Comparison of ENCODE assay signal across 1 cellular context in the genomic region with DNA sequence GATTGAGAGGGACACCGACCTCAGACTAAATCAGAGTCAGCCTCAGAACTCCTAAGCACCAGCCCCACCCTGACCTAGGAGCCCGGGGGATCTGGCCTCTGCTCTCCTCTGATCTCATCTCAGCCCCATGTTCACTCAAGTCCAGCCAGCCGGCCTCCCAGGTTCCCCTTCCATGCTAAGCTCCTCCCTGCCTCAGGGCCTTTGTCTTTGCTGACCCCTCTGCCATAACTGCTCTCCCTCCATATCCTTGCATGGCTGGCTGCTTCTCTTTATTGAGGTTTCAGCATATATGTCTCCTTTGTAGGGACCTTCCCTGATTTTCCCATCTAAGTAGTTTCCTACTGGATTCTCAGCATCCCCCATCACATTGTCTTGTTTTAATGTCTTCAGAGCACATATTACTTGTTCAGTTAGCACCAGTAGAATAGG.
TF ChIP-seq lines count a peak whose summit lies in the region.

No MANE protein-coding gene starts in this region.

TF ChIP-seq in K562, 482 proteins besides CTCF, POLR2A, EP300 and RAD21:
- TF ChIP-seq NCOA4 (IDR thresholded peaks at IDR 0.05; ENCODE audit: partially characterized antibody): no peak
- 0 out of 2 replicates have a peak, but pooled peaks have one; percentile 20 for TF ChIP-seq SMARCA5 (IDR thresholded peaks at IDR 0.05)
- TF ChIP-seq, protein P1, sequence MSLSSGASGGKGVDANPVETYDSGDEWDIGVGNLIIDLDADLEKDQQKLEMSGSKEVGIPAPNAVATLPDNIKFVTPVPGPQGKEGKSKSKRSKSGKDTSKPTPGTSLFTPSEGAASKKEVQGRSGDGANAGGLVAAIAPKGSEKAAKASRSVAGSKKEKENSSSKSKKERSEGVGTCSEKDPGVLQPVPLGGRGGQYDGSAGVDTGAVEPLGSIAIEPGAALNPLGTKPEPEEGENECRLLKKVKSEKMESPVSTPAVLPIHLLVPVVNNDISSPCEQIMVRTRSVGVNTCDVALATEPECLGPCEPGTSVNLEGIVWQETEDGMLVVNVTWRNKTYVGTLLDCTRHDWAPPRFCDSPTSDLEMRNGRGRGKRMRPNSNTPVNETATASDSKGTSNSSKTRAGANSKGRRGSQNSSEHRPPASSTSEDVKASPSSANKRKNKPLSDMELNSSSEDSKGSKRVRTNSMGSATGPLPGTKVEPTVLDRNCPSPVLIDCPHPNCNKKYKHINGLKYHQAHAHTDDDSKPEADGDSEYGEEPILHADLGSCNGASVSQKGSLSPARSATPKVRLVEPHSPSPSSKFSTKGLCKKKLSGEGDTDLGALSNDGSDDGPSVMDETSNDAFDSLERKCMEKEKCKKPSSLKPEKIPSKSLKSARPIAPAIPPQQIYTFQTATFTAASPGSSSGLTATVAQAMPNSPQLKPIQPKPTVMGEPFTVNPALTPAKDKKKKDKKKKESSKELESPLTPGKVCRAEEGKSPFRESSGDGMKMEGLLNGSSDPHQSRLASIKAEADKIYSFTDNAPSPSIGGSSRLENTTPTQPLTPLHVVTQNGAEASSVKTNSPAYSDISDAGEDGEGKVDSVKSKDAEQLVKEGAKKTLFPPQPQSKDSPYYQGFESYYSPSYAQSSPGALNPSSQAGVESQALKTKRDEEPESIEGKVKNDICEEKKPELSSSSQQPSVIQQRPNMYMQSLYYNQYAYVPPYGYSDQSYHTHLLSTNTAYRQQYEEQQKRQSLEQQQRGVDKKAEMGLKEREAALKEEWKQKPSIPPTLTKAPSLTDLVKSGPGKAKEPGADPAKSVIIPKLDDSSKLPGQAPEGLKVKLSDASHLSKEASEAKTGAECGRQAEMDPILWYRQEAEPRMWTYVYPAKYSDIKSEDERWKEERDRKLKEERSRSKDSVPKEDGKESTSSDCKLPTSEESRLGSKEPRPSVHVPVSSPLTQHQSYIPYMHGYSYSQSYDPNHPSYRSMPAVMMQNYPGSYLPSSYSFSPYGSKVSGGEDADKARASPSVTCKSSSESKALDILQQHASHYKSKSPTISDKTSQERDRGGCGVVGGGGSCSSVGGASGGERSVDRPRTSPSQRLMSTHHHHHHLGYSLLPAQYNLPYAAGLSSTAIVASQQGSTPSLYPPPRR (CRISPR knock-in tag; IDR thresholded peaks at IDR 0.05; ENCODE audit: borderline replicate concordance): no peak
- peak; percentile 34 for TF ChIP-seq ZFP36 (IDR thresholded peaks at IDR 0.05; ENCODE audit: low read depth, low read length, partially characterized antibody)
- TF ChIP-seq PTBP1 (IDR thresholded peaks at IDR 0.05; ENCODE audit: low read depth, low read length): 0 out of 2 replicates have a peak, but pooled peaks have one; percentile 48
- TF ChIP-seq ZNF445 (CRISPR knock-in tag; IDR thresholded peaks at IDR 0.05; ENCODE audit: low read depth): no peak
TF ChIP-seq in K562: peak in this region for 3.
